Comparison of ENCODE assay signal across 1 cellular context in the genomic region with DNA sequence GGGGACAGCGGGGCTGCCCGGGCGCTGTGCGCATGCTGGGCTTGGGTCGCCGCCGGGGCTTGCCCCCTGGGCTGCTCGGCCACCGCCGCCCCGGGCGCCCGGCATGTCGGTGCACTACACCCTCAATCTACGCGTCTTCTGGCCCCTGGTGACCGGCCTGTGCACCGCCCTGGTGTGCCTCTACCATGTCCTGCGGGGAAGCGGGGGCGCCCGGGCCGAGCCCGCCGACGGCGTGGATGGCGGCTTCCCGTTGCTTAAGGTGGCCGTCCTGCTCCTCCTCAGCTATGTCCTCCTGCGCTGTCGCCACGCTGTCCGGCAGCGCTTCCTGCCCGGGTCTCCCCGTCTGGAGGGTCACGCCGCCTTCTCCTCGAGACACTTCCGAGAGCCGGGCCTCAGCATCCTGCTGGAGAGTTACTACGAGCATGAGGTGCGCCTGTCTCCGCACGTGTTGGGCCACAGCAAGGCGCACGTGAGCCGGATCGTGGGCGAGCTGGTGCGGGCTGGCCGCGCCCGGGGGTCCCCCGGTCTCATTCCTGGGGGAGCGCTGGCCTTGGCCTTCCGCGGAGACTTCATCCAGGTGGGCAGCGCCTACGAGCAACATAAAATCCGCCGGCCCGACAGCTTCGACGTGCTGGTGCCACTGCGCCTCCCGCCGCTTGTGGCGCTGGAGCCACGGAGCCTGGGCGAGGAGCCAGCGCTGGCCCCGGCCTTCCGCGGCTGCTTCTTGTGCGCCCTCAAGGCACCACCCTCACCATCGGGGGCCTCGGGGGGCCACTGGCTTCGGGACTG.
TF ChIP-seq lines count a peak whose summit lies in the region.

No MANE protein-coding gene starts in this region.

TF ChIP-seq in endothelial cell of umbilical vein, 7 proteins besides CTCF, POLR2A, EP300 and RAD21 (continued from another document):
- TF ChIP-seq, protein P1, sequence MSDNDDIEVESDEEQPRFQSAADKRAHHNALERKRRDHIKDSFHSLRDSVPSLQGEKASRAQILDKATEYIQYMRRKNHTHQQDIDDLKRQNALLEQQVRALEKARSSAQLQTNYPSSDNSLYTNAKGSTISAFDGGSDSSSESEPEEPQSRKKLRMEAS (IDR thresholded peaks at IDR 0.05; ENCODE audit: insufficient read depth, insufficient read length) = peak; percentile 92
- TF ChIP-seq POLR2AphosphoS5 (IDR thresholded peaks at IDR 0.05; ENCODE audit: insufficient read depth, low read depth, low read length) (no peak), EZH2 (IDR thresholded peaks at IDR 0.05; ENCODE audit: borderline replicate concordance, low read depth, low read length, severe bottlenecking) (no peak), JUN (IDR thresholded peaks at IDR 0.05; ENCODE audit: borderline replicate concordance, insufficient read depth, insufficient read length, low read depth) (no peak), MYC (IDR thresholded peaks at IDR 0.05; ENCODE audit: low read depth, low read length) (peak; percentile 53), FOS (IDR thresholded peaks at IDR 0.05; ENCODE audit: borderline replicate concordance, insufficient read depth, low read length) (no peak)
